Comparison of ENCODE assay signal across 24 cellular contexts in genomic region chr3:133872161-133872560, GRCh38.
"Had no signal": no experiment of that assay in that cellular context is flagged by ENCODE, and none has a peak within 500 bp of the region (broad histone marks: within the 10 kb centered on the region; RNA-seq: fewer than 3 reads in every experiment).

No MANE protein-coding gene starts in this region.

- H3K36me3 ChIP-seq: ascending aorta, right atrium auricular region, vagina had no signal

- H3K27me3 ChIP-seq: ascending aorta, right atrium auricular region, vagina had no signal

- H3K4me2 ChIP-seq: smooth muscle cell had no signal

- DNase-seq: activated CD4-positive, alpha-beta T cell treated with anti-CD3 and anti-CD28 coated beads, Interleukin-2, amount 50 U/mL, for 1 hour; activated CD8-positive, alpha-beta T cell treated with anti-CD3 and anti-CD28 coated beads for 36 hours; activated naive CD4-positive, alpha-beta T cell treated with Interleukin-2 at 50 U/mL for 16 hours; activated T-cell treated with anti-CD3 and anti-CD28 coated beads, Interleukin-2, amount 50 U/mL, for 72 hours; endodermal cell; foreskin fibroblast; hippocampal formation; immature natural killer cell; left colon; mammary epithelial cell; naive thymus-derived CD4-positive, alpha-beta T cell; nucleus accumbens; stimulated activated CD4-positive, alpha-beta T cell treated with anti-CD3 and anti-CD28 coated beads, Interleukin-1b, Interleukin-23, amount 100 ng/mL, for 48 hours; stimulated activated CD4-positive, alpha-beta T cell treated with anti-CD3 and anti-CD28 coated beads, Interleukin-4, amount 100 ng/mL, for 4 hours; stimulated activated CD8-positive, alpha-beta memory T cell treated with anti-CD3 and anti-CD28 coated beads, Interleukin-4, amount 100 ng/mL, for 48 hours; stimulated activated naive CD8-positive, alpha-beta T cell treated with anti-CD3 and anti-CD28 coated beads, Interleukin-15, amount 100 ng/mL, for 72 hours; substantia nigra; T-cell had no signal

- H3K27ac ChIP-seq: ascending aorta, right atrium auricular region, vagina had no signal

- H3K4me1 ChIP-seq: ascending aorta, vagina had no signal

- H3K9me3 ChIP-seq: ascending aorta, right atrium auricular region, vagina had no signal

- H3K4me3 ChIP-seq: ascending aorta, right atrium auricular region, smooth muscle cell, vagina had no signal

- ATAC-seq: activated CD8-positive, alpha-beta T cell treated with anti-CD3 and anti-CD28 coated beads for 36 hours; activated T-cell treated with anti-CD3 and anti-CD28 coated beads, Interleukin-2, amount 50 U/mL, for 72 hours; esophagus mucosa; left colon; naive thymus-derived CD4-positive, alpha-beta T cell; stimulated activated memory B cell treated with anti-CD40 and anti-IgM and Interleukin-4, amounts not matched to agents 10 μg/mL and 1 μg/mL and 100 μg/mL, for 72 hours; stimulated activated naive CD8-positive, alpha-beta T cell treated with anti-CD3 and anti-CD28 coated beads, Interleukin-15, amount 100 ng/mL, for 72 hours; T-cell had no signal
